40 cellular contexts compared by ENCODE assay signal in genomic region chr1:119090250-119090649, GRCh38.
"Had no signal": no experiment of that assay in that cellular context is flagged by ENCODE, and none has a peak within 500 bp of the region (broad histone marks: within the 10 kb centered on the region; RNA-seq: fewer than 3 reads in every experiment).

No MANE protein-coding gene starts in this region.

- FAIRE-seq: astrocyte, bronchial epithelial cell had no signal

- DNase-seq: activated effector memory CD4-positive, alpha-beta T cell treated with anti-CD3 and anti-CD28 coated beads, Interleukin-2, amount 50 U/mL, for 16 hours; activated effector memory CD4-positive, alpha-beta T cell treated with Interleukin-2 at 50 U/mL for 16 hours; activated gamma-delta T cell; activated gamma-delta T cell treated with Interleukin-2 at 50 U/mL for 16 hours; activated naive CD4-positive, alpha-beta T cell; activated naive CD4-positive, alpha-beta T cell treated with anti-CD3 and anti-CD28 coated beads for 36 hours; activated naive CD4-positive, alpha-beta T cell treated with anti-CD3 and anti-CD28 coated beads, Interleukin-2, amount 10 ng/mL, durations not matched to agents 7 days and 5 days; activated naive CD4-positive, alpha-beta T cell treated with anti-CD3 and anti-CD28 coated beads, Interleukin-2, amount 50 U/mL, for 16 hours; activated naive CD4-positive, alpha-beta T cell treated with Interleukin-2 at 50 U/mL for 16 hours; activated naive CD8-positive, alpha-beta T cell treated with anti-CD3 and anti-CD28 coated beads for 36 hours; activated naive CD8-positive, alpha-beta T cell treated with anti-CD3 and anti-CD28 coated beads, Interleukin-2, amount 10 ng/mL, durations not matched to agents 7 days and 5 days; activated naive CD8-positive, alpha-beta T cell treated with anti-CD3 and anti-CD28 coated beads, Interleukin-2, amount 50 U/mL, for 24 hours; activated T-cell treated with anti-CD3 and anti-CD28 coated beads, Interleukin-2, amount 50 U/mL, for 1 hour; activated T-cell treated with anti-CD3 and anti-CD28 coated beads, Interleukin-2, amount 50 U/mL, for 24 hours; activated T-cell treated with anti-CD3 and anti-CD28 coated beads, Interleukin-2, amount 50 U/mL, for 4 hours; activated T-cell treated with anti-CD3 and anti-CD28 coated beads, Interleukin-2, amount 50 U/mL, for 48 hours; activated T-cell treated with anti-CD3 and anti-CD28 coated beads, Interleukin-2, amount 50 U/mL, for 72 hours; adrenal gland; amniotic stem cell; amygdala; anterior cingulate cortex; aorta; body of pancreas; brain microvascular endothelial cell; caudate nucleus; central memory CD4-positive, alpha-beta T cell; cerebellar nuclear complex had no signal

- H3K4me3 ChIP-seq: adrenal gland, ascending aorta, body of pancreas, breast epithelium, cardiac muscle cell had no signal

- H3K27ac Mint-ChIP-seq: activated naive CD4-positive, alpha-beta T cell treated with anti-CD3 and anti-CD28 coated beads for 36 hours; activated naive CD4-positive, alpha-beta T cell treated with anti-CD3 and anti-CD28 coated beads, Interleukin-2, amount 10 ng/mL, durations not matched to agents 7 days and 5 days; activated naive CD4-positive, alpha-beta T cell treated with anti-CD3 and anti-CD28 coated beads, Interleukin-2, amount 50 U/mL, for 24 hours; activated naive CD4-positive, alpha-beta T cell treated with anti-CD3 and anti-CD28 coated beads, Interleukin-2, amount 50 U/mL, for 72 hours; activated naive CD8-positive, alpha-beta T cell; activated naive CD8-positive, alpha-beta T cell treated with anti-CD3 and anti-CD28 coated beads for 36 hours; activated naive CD8-positive, alpha-beta T cell treated with anti-CD3 and anti-CD28 coated beads, Interleukin-2, amount 10 ng/mL, durations not matched to agents 7 days and 5 days; activated naive CD8-positive, alpha-beta T cell treated with anti-CD3 and anti-CD28 coated beads, Interleukin-2, amount 50 U/mL, for 24 hours; activated T-cell treated with anti-CD3 and anti-CD28 coated beads, Interleukin-2, amount 50 U/mL, for 24 hours; activated T-cell treated with anti-CD3 and anti-CD28 coated beads, Interleukin-2, amount 50 U/mL, for 72 hours; activated T-helper 1 cell treated with anti-CD3 and anti-CD28 coated beads, Interleukin-12 subunit alpha, Interleukin-12 subunit beta, Interleukin-2, Interleukin-4 antibody, amounts not matched to agents 30 ng/mL and 10 ng/mL and 1 ng/mL, durations not matched to agents 14 hours and 24 hours and 36 hours; activated T-helper 17 cell treated with anti-CD3 and anti-CD28 coated beads, Interleukin-2, amount 50 U/mL, for 72 hours; activated T-helper 2 cell treated with anti-CD3 and anti-CD28 coated beads, Interferon-gamma antibody, Interleukin-2, Interleukin-4, amounts not matched to agents 10 μg/mL and 5 μg/mL and 100 μg/mL, durations not matched to agents 14 hours and 24 hours and 36 hours; brain had no signal

- H3K4me3 Mint-ChIP-seq: activated naive CD4-positive, alpha-beta T cell treated with anti-CD3 and anti-CD28 coated beads for 36 hours; activated naive CD4-positive, alpha-beta T cell treated with anti-CD3 and anti-CD28 coated beads, Interleukin-2, amount 10 ng/mL, durations not matched to agents 7 days and 5 days; activated naive CD4-positive, alpha-beta T cell treated with anti-CD3 and anti-CD28 coated beads, Interleukin-2, amount 50 U/mL, for 24 hours; activated naive CD8-positive, alpha-beta T cell; activated naive CD8-positive, alpha-beta T cell treated with anti-CD3 and anti-CD28 coated beads for 36 hours; activated naive CD8-positive, alpha-beta T cell treated with anti-CD3 and anti-CD28 coated beads, Interleukin-2, amount 10 ng/mL, durations not matched to agents 7 days and 5 days; activated naive CD8-positive, alpha-beta T cell treated with anti-CD3 and anti-CD28 coated beads, Interleukin-2, amount 50 U/mL, for 24 hours; activated T-cell treated with anti-CD3 and anti-CD28 coated beads, Interleukin-2, amount 50 U/mL, for 24 hours; activated T-cell treated with anti-CD3 and anti-CD28 coated beads, Interleukin-2, amount 50 U/mL, for 4 hours; activated T-cell treated with anti-CD3 and anti-CD28 coated beads, Interleukin-2, amount 50 U/mL, for 72 hours; activated T-helper 1 cell treated with anti-CD3 and anti-CD28 coated beads, Interleukin-12 subunit alpha, Interleukin-12 subunit beta, Interleukin-2, Interleukin-4 antibody, amounts not matched to agents 30 ng/mL and 10 ng/mL and 1 ng/mL, durations not matched to agents 14 hours and 24 hours and 36 hours; activated T-helper 17 cell treated with anti-CD3 and anti-CD28 coated beads, Interleukin-2, amount 50 U/mL, for 72 hours; brain; central memory CD8-positive, alpha-beta T cell had no signal

- H3K27ac ChIP-seq: adrenal gland, ascending aorta, body of pancreas, brain microvascular endothelial cell, breast epithelium, cardiac muscle cell had no signal

- H3K9me3 Mint-ChIP-seq: activated T-helper 2 cell treated with anti-CD3 and anti-CD28 coated beads, Interferon-gamma antibody, Interleukin-2, Interleukin-4, amounts not matched to agents 10 μg/mL and 5 μg/mL and 100 μg/mL, durations not matched to agents 14 hours and 24 hours and 36 hours had no signal

- H3K36me3 ChIP-seq: adrenal gland, ascending aorta, brain microvascular endothelial cell, breast epithelium, cardiac muscle cell had no signal

- H3K27me3 Mint-ChIP-seq: activated naive CD4-positive, alpha-beta T cell treated with anti-CD3 and anti-CD28 coated beads, Interleukin-2, amount 10 ng/mL, durations not matched to agents 7 days and 5 days; activated naive CD4-positive, alpha-beta T cell treated with anti-CD3 and anti-CD28 coated beads, Interleukin-2, amount 50 U/mL, for 24 hours; activated naive CD8-positive, alpha-beta T cell; activated naive CD8-positive, alpha-beta T cell treated with anti-CD3 and anti-CD28 coated beads for 36 hours; activated naive CD8-positive, alpha-beta T cell treated with anti-CD3 and anti-CD28 coated beads, Interleukin-2, amount 10 ng/mL, durations not matched to agents 7 days and 5 days; activated naive CD8-positive, alpha-beta T cell treated with anti-CD3 and anti-CD28 coated beads, Interleukin-2, amount 50 U/mL, for 24 hours; activated T-cell treated with anti-CD3 and anti-CD28 coated beads, Interleukin-2, amount 50 U/mL, for 24 hours; activated T-helper 17 cell treated with anti-CD3 and anti-CD28 coated beads, Interleukin-2, amount 50 U/mL, for 72 hours; brain; central memory CD8-positive, alpha-beta T cell had no signal

- H3K9me3 ChIP-seq: adrenal gland, ascending aorta, body of pancreas, breast epithelium had no signal

- ATAC-seq: activated naive CD4-positive, alpha-beta T cell treated with anti-CD3 and anti-CD28 coated beads, Interleukin-2, amount 50 U/mL, for 72 hours; activated naive CD8-positive, alpha-beta T cell treated with anti-CD3 and anti-CD28 coated beads, Interleukin-2, amount 50 U/mL, for 24 hours; activated T-cell treated with anti-CD3 and anti-CD28 coated beads, Interleukin-2, amount 50 U/mL, for 4 hours; activated T-cell treated with anti-CD3 and anti-CD28 coated beads, Interleukin-2, amount 50 U/mL, for 72 hours; activated T-helper 17 cell treated with anti-CD3 and anti-CD28 coated beads, Interleukin-2, amount 50 U/mL, for 72 hours; body of pancreas had no signal

- H3K27me3 ChIP-seq: adrenal gland, ascending aorta, body of pancreas, brain microvascular endothelial cell, breast epithelium, cardiac muscle cell had no signal

- H3K36me3 Mint-ChIP-seq: activated naive CD4-positive, alpha-beta T cell treated with anti-CD3 and anti-CD28 coated beads, Interleukin-2, amount 10 ng/mL, durations not matched to agents 7 days and 5 days had no signal

- H3K4me1 Mint-ChIP-seq: activated naive CD4-positive, alpha-beta T cell treated with anti-CD3 and anti-CD28 coated beads, Interleukin-2, amount 10 ng/mL, durations not matched to agents 7 days and 5 days; activated naive CD8-positive, alpha-beta T cell treated with anti-CD3 and anti-CD28 coated beads for 36 hours; activated naive CD8-positive, alpha-beta T cell treated with anti-CD3 and anti-CD28 coated beads, Interleukin-2, amount 50 U/mL, for 24 hours had no signal

- H3K4me1 ChIP-seq: adrenal gland, body of pancreas had no signal
